ENCODE assay signal across 34 cellular contexts in genomic region chr7:129338450-129338849, GRCh38.
"Had no signal": no experiment of that assay in that cellular context is flagged by ENCODE, and none has a peak within 500 bp of the region (broad histone marks: within the 10 kb centered on the region; RNA-seq: fewer than 3 reads in every experiment).

No MANE protein-coding gene starts in this region.

- DNase-seq: activated effector memory CD4-positive, alpha-beta T cell treated with anti-CD3 and anti-CD28 coated beads, Interleukin-2, amount 50 U/mL, for 16 hours; activated effector memory CD4-positive, alpha-beta T cell treated with Interleukin-2 at 50 U/mL for 16 hours; activated gamma-delta T cell; activated gamma-delta T cell treated with Interleukin-2 at 50 U/mL for 16 hours; activated naive CD4-positive, alpha-beta T cell; activated naive CD4-positive, alpha-beta T cell treated with anti-CD3 and anti-CD28 coated beads for 36 hours; activated naive CD4-positive, alpha-beta T cell treated with anti-CD3 and anti-CD28 coated beads, Interleukin-2, amount 10 ng/mL, durations not matched to agents 7 days and 5 days; activated naive CD4-positive, alpha-beta T cell treated with anti-CD3 and anti-CD28 coated beads, Interleukin-2, amount 50 U/mL, for 16 hours; activated naive CD4-positive, alpha-beta T cell treated with Interleukin-2 at 50 U/mL for 16 hours; activated naive CD8-positive, alpha-beta T cell treated with anti-CD3 and anti-CD28 coated beads for 36 hours; activated naive CD8-positive, alpha-beta T cell treated with anti-CD3 and anti-CD28 coated beads, Interleukin-2, amount 10 ng/mL, durations not matched to agents 7 days and 5 days; activated naive CD8-positive, alpha-beta T cell treated with anti-CD3 and anti-CD28 coated beads, Interleukin-2, amount 50 U/mL, for 24 hours; activated T-cell treated with anti-CD3 and anti-CD28 coated beads, Interleukin-2, amount 50 U/mL, for 1 hour; activated T-cell treated with anti-CD3 and anti-CD28 coated beads, Interleukin-2, amount 50 U/mL, for 24 hours; activated T-cell treated with anti-CD3 and anti-CD28 coated beads, Interleukin-2, amount 50 U/mL, for 4 hours; activated T-cell treated with anti-CD3 and anti-CD28 coated beads, Interleukin-2, amount 50 U/mL, for 48 hours; activated T-cell treated with anti-CD3 and anti-CD28 coated beads, Interleukin-2, amount 50 U/mL, for 72 hours; adrenal gland; amniotic stem cell; amygdala; anterior cingulate cortex; aorta; body of pancreas; brain microvascular endothelial cell; caudate nucleus; central memory CD4-positive, alpha-beta T cell; cerebellar nuclear complex had no signal

- H3K27ac ChIP-seq: adrenal gland, ascending aorta, body of pancreas, brain microvascular endothelial cell, breast epithelium, cardiac muscle cell had no signal

- H3K9me3 ChIP-seq: adrenal gland, ascending aorta, body of pancreas, breast epithelium had no signal

- H3K4me3 ChIP-seq: adrenal gland, ascending aorta, body of pancreas, breast epithelium, cardiac muscle cell had no signal

- H3K27me3 ChIP-seq: adrenal gland, ascending aorta, body of pancreas, brain microvascular endothelial cell, breast epithelium, cardiac muscle cell had no signal

- H3K4me1 ChIP-seq: adrenal gland, ascending aorta, body of pancreas, breast epithelium had no signal

- H3K36me3 ChIP-seq: adrenal gland, ascending aorta, brain microvascular endothelial cell, breast epithelium, cardiac muscle cell had no signal

- FAIRE-seq: astrocyte, bronchial epithelial cell had no signal

- ATAC-seq: activated naive CD4-positive, alpha-beta T cell treated with anti-CD3 and anti-CD28 coated beads, Interleukin-2, amount 50 U/mL, for 72 hours; activated naive CD8-positive, alpha-beta T cell treated with anti-CD3 and anti-CD28 coated beads, Interleukin-2, amount 50 U/mL, for 24 hours; activated T-cell treated with anti-CD3 and anti-CD28 coated beads, Interleukin-2, amount 50 U/mL, for 4 hours; activated T-cell treated with anti-CD3 and anti-CD28 coated beads, Interleukin-2, amount 50 U/mL, for 72 hours; activated T-helper 17 cell treated with anti-CD3 and anti-CD28 coated beads, Interleukin-2, amount 50 U/mL, for 72 hours; body of pancreas had no signal
